ENCODE assay signal across 12 cellular contexts in the genomic region with DNA sequence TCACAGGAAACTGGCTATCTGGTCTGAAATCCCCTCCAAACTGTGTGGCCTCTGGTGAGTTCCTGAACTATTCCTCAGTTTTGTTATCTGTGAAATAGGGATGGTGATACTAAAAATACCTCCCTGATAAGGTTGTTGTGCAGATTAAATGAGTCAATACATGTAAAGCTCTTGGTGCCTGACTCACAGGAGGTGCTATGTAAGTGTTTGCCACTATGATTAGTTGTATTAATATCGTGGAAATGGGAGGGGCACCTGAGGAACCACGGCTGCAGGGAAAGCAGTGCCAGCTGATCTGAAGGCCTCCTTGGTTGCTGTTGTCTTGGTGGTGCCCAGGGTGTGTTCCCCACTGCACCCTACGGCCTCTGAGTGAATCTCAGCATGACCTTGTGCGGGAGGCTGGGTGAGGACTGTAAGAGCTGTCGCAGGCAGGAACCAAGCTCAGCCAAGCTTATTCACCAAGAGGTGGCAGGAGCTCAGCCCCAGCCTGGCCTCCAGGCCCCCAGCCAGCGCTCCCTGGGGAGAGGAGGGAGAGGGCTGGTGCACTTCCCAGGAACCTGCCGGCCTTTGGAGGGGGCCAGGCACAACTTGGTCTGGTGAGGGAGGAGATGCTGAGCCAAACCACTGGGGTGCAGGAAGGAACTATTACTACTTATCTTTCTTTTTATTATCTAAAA. TPM values are rescaled to one million over a fixed set of nuclear protein-coding genes. Genes with fewer than 3 reads are reported as not detected.
DNase-seq lines count a peak whose midpoint lies in the region; ATAC-seq and TF ChIP-seq lines count a peak whose summit lies in the region.
"Had no signal": no experiment of that assay in that cellular context is flagged by ENCODE, and none has a peak within 500 bp of the region (broad histone marks: within the 10 kb centered on the region; RNA-seq: fewer than 3 reads in every experiment).

No MANE protein-coding gene starts in this region.

- no peaks in the 10 kb centered on the region for H3K79me2 ChIP-seq in HCT116 (ENCODE audit: insufficient read depth, low read length)

- CTCF ChIA-PET in HCT116 (lab: Charles Lee) = no interaction called here

- no peak overlapping the region for H2BK5ac ChIP-seq in neuronal stem cell (ENCODE audit: low read length)

- no peak for TF ChIP-seq CTCF in HCT116 (IDR thresholded peaks at IDR 0.05 in 2 of 3, conservative IDR thresholded peaks at IDR 0.05 in 1 of 3; ENCODE audit: borderline replicate concordance in 1 of 3, insufficient read depth in 1 of 3, low read depth in 2 of 3, low read length in 2 of 3)

- H2AFZ ChIP-seq in HCT116 (ENCODE audit: low read depth, low read length, poor library complexity, severe bottlenecking) (no peak overlapping the region), neuronal stem cell (ENCODE audit: low read length) (no peak overlapping the region)

- no CpG with 5 or more reads among the region's 7 CpGs for WGBS in neuronal stem cell (ENCODE audit: extremely low coverage in 2 of 2, insufficient read length in 2 of 2, insufficient replicate concordance in 1 of 2), 2 donors

- no peak overlapping the region for H3K23ac ChIP-seq in neuronal stem cell (ENCODE audit: low read depth, low read length, poor library complexity)

- peak overlapping the region; percentile 48 for H3K18ac ChIP-seq in neuronal stem cell (ENCODE audit: low read length)

- no peak overlapping the region for H3K14ac ChIP-seq in neuronal stem cell (ENCODE audit: low read length)

- H4K91ac ChIP-seq in neuronal stem cell (ENCODE audit: low read depth, low read length, poor library complexity) = no peak overlapping the region

- no peak for ATAC-seq in HCT116
- ATAC-seq in esophagus mucosa = peak; percentile 14

- TF ChIP-seq RAD21 in HCT116 (IDR thresholded peaks at IDR 0.05; ENCODE audit: low read depth) = no peak

- H3K9me3 ChIP-seq in HCT116 (ENCODE audit: control insufficient read depth in 1 of 2, insufficient read depth in 1 of 2, low read depth in 1 of 2, low read length in 2 of 2) (no peaks in the 10 kb centered on the region), neuronal stem cell (replicated peaks in 1 of 2; ENCODE audit: control insufficient read depth in 2 of 2, insufficient read depth in 1 of 2, low read depth in 1 of 2, low read length in 2 of 2) (peaks cover 0 to 3% of the 10 kb centered on the region in 2 donors)
- H3K9me3 ChIP-seq: SJSA1 had no signal

- peaks cover 10% of the 10 kb centered on the region; the same call in 1 of the 2 replicates for H3K27me3 ChIP-seq in HCT116 (ENCODE audit: insufficient read depth, low read length)
- H3K27me3 ChIP-seq in neuronal stem cell (ENCODE audit: control insufficient read depth in 3 of 3, insufficient read depth in 3 of 3, low read depth in 1 of 3, low read length in 3 of 3) = peaks cover 1 to 83% (median 15%) of the 10 kb centered on the region in 3 experiments

- intact Hi-C loops in HCT116 (cut with micrococcal nuclease) = no loop called here

- H4K20me1 ChIP-seq in HCT116 (ENCODE audit: insufficient read depth) = no peaks in the 10 kb centered on the region

- no peak overlapping the region for H2BK15ac ChIP-seq in neuronal stem cell (ENCODE audit: low read length)

- H3K4me3 ChIP-seq in HCT116 (replicated peaks in 1 of 2; ENCODE audit: low read depth in 1 of 2, low read length in 2 of 2) = no peak overlapping the region
- no peak overlapping the region for H3K4me3 ChIP-seq in neuronal stem cell (ENCODE audit: low read length in 2 of 2)
- H3K4me3 ChIP-seq: SJSA1 had no signal

- no peak for DNase-seq in HCT116 (ENCODE audit: low read depth, low spot score)
- peak; percentile 14 for DNase-seq in RKO (ENCODE audit: low spot score)
- DNase-seq in neuronal stem cell (ENCODE audit: low spot score) = no peak
- DNase-seq in effector CD4-positive, alpha-beta T cell = no peak
- no peak for DNase-seq in HuH-7 (ENCODE audit: low spot score)
- no peak for DNase-seq in T-helper 2 cell
- DNase-seq: H7, NCI-H187 treated with DMSO at 0.1 percent for 48 hours, NCI-H2171 treated with DMSO at 0.1 percent for 48 hours, NCI-H510A treated with DMSO at 0.1 percent for 48 hours had no signal

- RAD21 ChIA-PET in HCT116 (lab: Charles Lee; ENCODE audit: low non-redundant PET in 1 of 2, low total read pairs in 2 of 2, uncharacterized antibody in 2 of 2, unreplicated experiment in 2 of 2) = no interaction called here

- H3K4me2 ChIP-seq in HCT116 (ENCODE audit: low read length) (peak overlapping the region; percentile 25; the same call in 1 of the 2 replicates), neuronal stem cell (ENCODE audit: insufficient read depth, low read length, poor library complexity, severe bottlenecking) (no peak overlapping the region)

- no peak overlapping the region for H4K8ac ChIP-seq in neuronal stem cell (ENCODE audit: low read depth, low read length)

- peaks cover 0 to 24% of the 10 kb centered on the region in 2 experiments; a peak in 2 of 4 replicates for H3K4me1 ChIP-seq in HCT116 (ENCODE audit: control insufficient read depth in 1 of 2, insufficient read depth in 2 of 2, low read length in 2 of 2)
- peaks cover 0 to 3% of the 10 kb centered on the region in 2 donors for H3K4me1 ChIP-seq in neuronal stem cell (ENCODE audit: control insufficient read depth in 2 of 2, insufficient read depth in 1 of 2, low read depth in 1 of 2, low read length in 2 of 2)

- TF ChIP-seq POLR2A in HCT116 (IDR thresholded peaks at IDR 0.05; ENCODE audit: borderline replicate concordance, extremely low read depth, insufficient read depth, insufficient read length) = no peak

- no peaks in the 10 kb centered on the region for H3K9me2 ChIP-seq in HCT116 (ENCODE audit: insufficient read depth)

- H3K9ac ChIP-seq in HCT116 (ENCODE audit: low read length) (no peak overlapping the region), neuronal stem cell (ENCODE audit: low read depth, low read length, poor library complexity) (no peak overlapping the region)

- H3K4ac ChIP-seq in neuronal stem cell (ENCODE audit: low read length) = no peak overlapping the region

- H3K79me1 ChIP-seq in neuronal stem cell (ENCODE audit: low read depth, low read length) = no peaks in the 10 kb centered on the region

- no peaks in the 10 kb centered on the region for H3K36me3 ChIP-seq in HCT116 (ENCODE audit: control insufficient read depth in 1 of 2, insufficient read depth in 2 of 2, low read length in 2 of 2)
- H3K36me3 ChIP-seq in neuronal stem cell (replicated peaks in 1 of 2; ENCODE audit: control insufficient read depth in 2 of 2, insufficient read depth in 2 of 2, low read length in 2 of 2) = no peaks in the 10 kb centered on the region
- H3K36me3 ChIP-seq: SJSA1 had no signal

- POLR2A ChIA-PET in HCT116 (lab: Charles Lee) = no interaction called here

- no peak overlapping the region for H2AK5ac ChIP-seq in neuronal stem cell (ENCODE audit: low read depth, low read length)

- H2BK12ac ChIP-seq in neuronal stem cell (ENCODE audit: low read length) = no peak overlapping the region

- H3K27ac ChIP-seq in HCT116 (ENCODE audit: low read depth, low read length) = no peak overlapping the region
- no peak overlapping the region for H3K27ac ChIP-seq in neuronal stem cell (replicated peaks; ENCODE audit: low read length)
- H3K27ac ChIP-seq: SJSA1 had no signal

- BruUV-seq in HCT116 (replicated peaks; lab: Mats Ljungman, UMichigan) = no TSS peak

- no peak overlapping the region for H2BK120ac ChIP-seq in neuronal stem cell (ENCODE audit: low read depth, low read length)

TF ChIP-seq in HCT116, 20 proteins besides CTCF, POLR2A, EP300 and RAD21 (continues in another document):
- no peak for TF ChIP-seq EZH2 (IDR thresholded peaks at IDR 0.05)
- TF ChIP-seq SIN3A (IDR thresholded peaks at IDR 0.05; ENCODE audit: low read depth) = no peak
- TF ChIP-seq YY1 (IDR thresholded peaks at IDR 0.05; ENCODE audit: extremely low read depth, insufficient replicate concordance, low read depth, low read length) = no peak
- no peak for TF ChIP-seq EZH2phosphoT487 (IDR thresholded peaks at IDR 0.05; ENCODE audit: borderline replicate concordance)
- TF ChIP-seq, protein P1, sequence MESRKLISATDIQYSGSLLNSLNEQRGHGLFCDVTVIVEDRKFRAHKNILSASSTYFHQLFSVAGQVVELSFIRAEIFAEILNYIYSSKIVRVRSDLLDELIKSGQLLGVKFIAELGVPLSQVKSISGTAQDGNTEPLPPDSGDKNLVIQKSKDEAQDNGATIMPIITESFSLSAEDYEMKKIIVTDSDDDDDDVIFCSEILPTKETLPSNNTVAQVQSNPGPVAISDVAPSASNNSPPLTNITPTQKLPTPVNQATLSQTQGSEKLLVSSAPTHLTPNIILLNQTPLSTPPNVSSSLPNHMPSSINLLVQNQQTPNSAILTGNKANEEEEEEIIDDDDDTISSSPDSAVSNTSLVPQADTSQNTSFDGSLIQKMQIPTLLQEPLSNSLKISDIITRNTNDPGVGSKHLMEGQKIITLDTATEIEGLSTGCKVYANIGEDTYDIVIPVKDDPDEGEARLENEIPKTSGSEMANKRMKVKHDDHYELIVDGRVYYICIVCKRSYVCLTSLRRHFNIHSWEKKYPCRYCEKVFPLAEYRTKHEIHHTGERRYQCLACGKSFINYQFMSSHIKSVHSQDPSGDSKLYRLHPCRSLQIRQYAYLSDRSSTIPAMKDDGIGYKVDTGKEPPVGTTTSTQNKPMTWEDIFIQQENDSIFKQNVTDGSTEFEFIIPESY (IDR thresholded peaks at IDR 0.05; ENCODE audit: extremely low read depth, insufficient replicate concordance, low read length) = no peak
- no peak for TF ChIP-seq ZFX (IDR thresholded peaks at IDR 0.05)
- TF ChIP-seq ZNF274 (IDR thresholded peaks at IDR 0.05; ENCODE audit: low read depth, low read length) = no peak
- no peak for TF ChIP-seq EGR1 (IDR thresholded peaks at IDR 0.05; ENCODE audit: low read depth)
- no peak for TF ChIP-seq ELF1 (IDR thresholded peaks at IDR 0.05; ENCODE audit: borderline replicate concordance, low read depth)
- no peak for TF ChIP-seq TCF7L2 (IDR thresholded peaks at IDR 0.05; ENCODE audit: borderline replicate concordance, extremely low read depth, insufficient read depth, insufficient read length)
- TF ChIP-seq, protein P2, sequence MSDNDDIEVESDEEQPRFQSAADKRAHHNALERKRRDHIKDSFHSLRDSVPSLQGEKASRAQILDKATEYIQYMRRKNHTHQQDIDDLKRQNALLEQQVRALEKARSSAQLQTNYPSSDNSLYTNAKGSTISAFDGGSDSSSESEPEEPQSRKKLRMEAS (IDR thresholded peaks at IDR 0.05) = no peak
- TF ChIP-seq ATF3 (IDR thresholded peaks at IDR 0.05) = no peak
- no peak for TF ChIP-seq FOSL1 (IDR thresholded peaks at IDR 0.05; ENCODE audit: low read depth)
- TF ChIP-seq JUND (IDR thresholded peaks at IDR 0.05) = no peak
- TF ChIP-seq SRF (IDR thresholded peaks at IDR 0.05; ENCODE audit: low read depth) = no peak

RNA-seq across cellular contexts. Expression of gene CCDC174, which starts 44.8 kb away (rescaled TPM):
- total RNA-seq in HCT116 (2021; ENCODE audit: unreplicated experiment) (15.6 TPM), esophagus mucosa (9.9 TPM)
- polyA plus RNA-seq in HCT116 (2012) = 10.5 and 14.8 TPM in 2 replicates
- 15.4 TPM for polyA plus RNA-seq in neuronal stem cell (2013, experiment 1 of 2)
- 16.2 TPM for polyA plus RNA-seq in neuronal stem cell (2013, experiment 2 of 2)
